Comparison of ENCODE assay signal across 7 cellular contexts in the genomic region with DNA sequence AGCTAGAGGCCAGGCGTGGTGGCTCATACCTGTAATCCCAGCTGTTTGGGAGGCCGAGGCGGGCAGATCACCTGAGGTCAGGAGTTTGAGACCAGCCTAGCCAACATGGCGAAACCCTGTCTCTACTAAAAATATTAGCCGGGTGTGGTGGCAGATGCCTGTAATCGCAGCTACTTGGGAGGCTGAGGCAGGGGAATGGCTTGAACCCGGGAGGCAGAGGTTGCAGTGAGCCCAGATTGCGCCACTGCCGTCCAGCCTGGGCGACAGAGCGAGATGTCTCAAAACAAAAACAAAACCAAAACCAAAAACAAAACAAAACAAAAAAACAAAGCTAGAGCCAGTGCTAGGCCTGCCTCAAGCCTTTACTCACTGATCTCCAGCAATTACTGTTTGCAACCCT. TPM values are rescaled to one million over a fixed set of nuclear protein-coding genes. Genes with fewer than 3 reads are reported as not detected.
A peak's percentile ranks its signal among the peaks of the same experiment; 100 is the strongest.
DNase-seq lines count a peak whose midpoint lies in the region; ATAC-seq and TF ChIP-seq lines count a peak whose summit lies in the region.
"Not testable (repeated sequence)": the region's sequence is repeated elsewhere in the genome, so short reads cannot be mapped to it uniquely, and the experiment has no call there.

No MANE protein-coding gene starts in this region.

- H3K36me3 ChIP-seq in ascending aorta, right atrium auricular region: not testable (repeated sequence)

- peak overlapping the region; percentile 24 to 75 for H3K27ac ChIP-seq in ascending aorta
- H3K27ac ChIP-seq in right atrium auricular region = peak overlapping the region; percentile 40 to 51

- intact Hi-C loops in activated CD8-positive, alpha-beta T cell treated with anti-CD3 and anti-CD28 coated beads for 36 hours (cut with micrococcal nuclease); ascending aorta (cut with DNase I); natural killer cell (cut with micrococcal nuclease): not testable (repeated sequence)

- not testable (repeated sequence) for H3K27me3 Mint-ChIP-seq in activated CD8-positive, alpha-beta T cell treated with anti-CD3 and anti-CD28 coated beads for 36 hours; natural killer cell (ENCODE audit: low read depth in 2 of 2); stimulated activated naive B cell treated with anti-CD40 and anti-IgM and Interleukin-4, amounts not matched to agents 10 μg/mL and 1 μg/mL and 100 μg/mL, for 72 hours

- H3K36me3 Mint-ChIP-seq in activated CD8-positive, alpha-beta T cell treated with anti-CD3 and anti-CD28 coated beads for 36 hours (ENCODE audit: low read depth) = peaks cover 15% of the 10 kb centered on the region
- not testable (repeated sequence) for H3K36me3 Mint-ChIP-seq in natural killer cell
- peaks cover 54 to 84% of the 10 kb centered on the region in 2 donors for H3K36me3 Mint-ChIP-seq in stimulated activated naive B cell treated with anti-CD40 and anti-IgM and Interleukin-4, amounts not matched to agents 10 μg/mL and 1 μg/mL and 100 μg/mL, for 72 hours

- TF ChIP-seq CTCF in GM12865 (IDR thresholded peaks at IDR 0.05; ENCODE audit: insufficient read depth, low read depth, low read length, missing control alignments); activated CD8-positive, alpha-beta T cell treated with anti-CD3 and anti-CD28 coated beads for 36 hours (IDR thresholded peaks at IDR 0.05); ascending aorta (IDR thresholded peaks at IDR 0.05); right atrium auricular region (IDR thresholded peaks at IDR 0.05); natural killer cell (IDR thresholded peaks at IDR 0.05): not testable (repeated sequence)

- POLR2A ChIA-PET in activated CD8-positive, alpha-beta T cell treated with anti-CD3 and anti-CD28 coated beads for 36 hours (lab: Charles Lee) = interaction anchor here (1.0 to 7.3 kb wide), 3 partner anchors 9 to 13 kb away, joined by 3 to 37 read pairs (median 6); a partner anchor contains a TSS

- H3K27ac Mint-ChIP-seq in activated CD8-positive, alpha-beta T cell treated with anti-CD3 and anti-CD28 coated beads for 36 hours = peak overlapping the region; percentile 64
- H3K27ac Mint-ChIP-seq in natural killer cell = peak overlapping the region; percentile 93 to 95
- peak overlapping the region; percentile 91 for H3K27ac Mint-ChIP-seq in stimulated activated naive B cell treated with anti-CD40 and anti-IgM and Interleukin-4, amounts not matched to agents 10 μg/mL and 1 μg/mL and 100 μg/mL, for 72 hours

- CTCF ChIA-PET in activated CD8-positive, alpha-beta T cell treated with anti-CD3 and anti-CD28 coated beads for 36 hours (lab: Charles Lee) = interaction anchor here (1.3 to 2.3 kb wide), 4 partner anchors 14 to 350 kb away, joined by 3 to 11 read pairs (median 6); a partner anchor contains a TSS

- H3K9me3 Mint-ChIP-seq in activated CD8-positive, alpha-beta T cell treated with anti-CD3 and anti-CD28 coated beads for 36 hours; natural killer cell; stimulated activated naive B cell treated with anti-CD40 and anti-IgM and Interleukin-4, amounts not matched to agents 10 μg/mL and 1 μg/mL and 100 μg/mL, for 72 hours: not testable (repeated sequence)

- not testable (repeated sequence) for H3K9me3 ChIP-seq in ascending aorta, right atrium auricular region

- DNase-seq in GM12865 (ENCODE audit: low read depth) (peak; percentile 17), OCI-M1 (lab: John Stamatoyannopoulos, UW) (peak; percentile 64)
- not testable (repeated sequence) for DNase-seq in activated CD8-positive, alpha-beta T cell treated with anti-CD3 and anti-CD28 coated beads for 36 hours; ascending aorta (ENCODE audit: low spot score in 2 of 2); right atrium auricular region (ENCODE audit: low spot score); natural killer cell; stimulated activated naive B cell treated with anti-CD40 and anti-IgM and Interleukin-4, amounts not matched to agents 10 μg/mL and 1 μg/mL and 100 μg/mL, for 72 hours

- peak; percentile 40 for ATAC-seq in activated CD8-positive, alpha-beta T cell treated with anti-CD3 and anti-CD28 coated beads for 36 hours
- ATAC-seq in natural killer cell = peak; percentile 79 to 88 (median 85)
- not testable (repeated sequence) for ATAC-seq in stimulated activated naive B cell treated with anti-CD40 and anti-IgM and Interleukin-4, amounts not matched to agents 10 μg/mL and 1 μg/mL and 100 μg/mL, for 72 hours (replicated peaks)

- H3K4me1 ChIP-seq in ascending aorta (peaks cover 9 to 14% of the 10 kb centered on the region in 2 donors), right atrium auricular region (peaks cover 0 to 26% of the 10 kb centered on the region in 2 donors)

- H3K4me1 Mint-ChIP-seq in activated CD8-positive, alpha-beta T cell treated with anti-CD3 and anti-CD28 coated beads for 36 hours (ENCODE audit: low read depth) = not testable (repeated sequence)
- H3K4me1 Mint-ChIP-seq in natural killer cell = peaks cover 13 to 41% of the 10 kb centered on the region in 2 donors
- H3K4me1 Mint-ChIP-seq in stimulated activated naive B cell treated with anti-CD40 and anti-IgM and Interleukin-4, amounts not matched to agents 10 μg/mL and 1 μg/mL and 100 μg/mL, for 72 hours = peaks cover 56 to 88% of the 10 kb centered on the region in 2 donors

- not testable (repeated sequence) for H3K4me3 Mint-ChIP-seq in activated CD8-positive, alpha-beta T cell treated with anti-CD3 and anti-CD28 coated beads for 36 hours; stimulated activated naive B cell treated with anti-CD40 and anti-IgM and Interleukin-4, amounts not matched to agents 10 μg/mL and 1 μg/mL and 100 μg/mL, for 72 hours
- H3K4me3 Mint-ChIP-seq in natural killer cell = peak overlapping the region; percentile 64

- not testable (repeated sequence) for H3K4me3 ChIP-seq in GM12865 (ENCODE audit: low read depth, low read length); ascending aorta; right atrium auricular region

- H3K27me3 ChIP-seq in ascending aorta, right atrium auricular region: not testable (repeated sequence)

RNA-seq across cellular contexts. Expression of a gene that starts 13.4 kb away (rescaled TPM):
- total RNA-seq in activated CD8-positive, alpha-beta T cell treated with anti-CD3 and anti-CD28 coated beads for 36 hours = 10 to 100 TPM; 70.8 to 71.4 TPM
- 21.2 TPM for total RNA-seq in ascending aorta
- total RNA-seq in right atrium auricular region = 10 to 100 TPM in 1 of 2 donors, 1 to 10 TPM in 1; 9.0 to 10.0 TPM
- 100 to 1,000 TPM; 172 to 190 (median 179) TPM for total RNA-seq in natural killer cell

RNA-seq across cellular contexts. Expression of a gene that starts 33.8 kb away (rescaled TPM):
- total RNA-seq in activated CD8-positive, alpha-beta T cell treated with anti-CD3 and anti-CD28 coated beads for 36 hours = 1 to 10 TPM; 8.1 to 8.6 TPM
- total RNA-seq in ascending aorta = 20.9 TPM
- 100 to 1,000 TPM in 1 of 2 donors, 10 to 100 TPM in 1; 77.0 to 112 TPM for total RNA-seq in right atrium auricular region
- 10 to 100 TPM; 10.9 to 17.3 (median 11.7) TPM for total RNA-seq in natural killer cell
